In genomic region chr11:8717544-8717875, GRCh38 we compare ENCODE assay signal across 12 cellular contexts. TPM values are rescaled to one million over a fixed set of nuclear protein-coding genes. Genes with fewer than 3 reads are reported as not detected.
DNase-seq lines count a peak whose midpoint lies in the region; ATAC-seq and TF ChIP-seq lines count a peak whose summit lies in the region.
"Had no signal": no experiment of that assay in that cellular context is flagged by ENCODE, and none has a peak within 500 bp of the region (broad histone marks: within the 10 kb centered on the region; RNA-seq: fewer than 3 reads in every experiment).

No MANE protein-coding gene starts in this region.

- TF ChIP-seq CTCF in brain microvascular endothelial cell (IDR thresholded peaks at IDR 0.05; ENCODE audit: low read depth, low read length, missing control alignments) (no peak), mesothelial cell of epicardium (IDR thresholded peaks at IDR 0.05; ENCODE audit: unreplicated experiment) (no peak), thoracic aorta (IDR thresholded peaks at IDR 0.05) (no peak)

- no peaks in the 10 kb centered on the region for H3K27me3 Mint-ChIP-seq in mesothelial cell of epicardium (ENCODE audit: low read depth)
- H3K27me3 Mint-ChIP-seq in activated CD4-positive, alpha-beta T cell treated with anti-CD3 and anti-CD28 coated beads, Interleukin-2, amount 10 ng/mL, durations not matched to agents 24 days and 14 days, result no peaks in the 10 kb centered on the region

- H3K9me3 Mint-ChIP-seq in mesothelial cell of epicardium, result no peaks in the 10 kb centered on the region
- no peaks in the 10 kb centered on the region for H3K9me3 Mint-ChIP-seq in activated CD4-positive, alpha-beta T cell treated with anti-CD3 and anti-CD28 coated beads, Interleukin-2, amount 10 ng/mL, durations not matched to agents 24 days and 14 days

- H3K4me3 ChIP-seq in brain microvascular endothelial cell (ENCODE audit: low read depth, low read length) (no peak overlapping the region), thoracic aorta (no peak overlapping the region)

- H3K27ac ChIP-seq in brain microvascular endothelial cell, result peak overlapping the region; percentile 67
- peak overlapping the region; percentile 88 to 94 for H3K27ac ChIP-seq in thoracic aorta

- no peaks in the 10 kb centered on the region for H3K9me3 ChIP-seq in thoracic aorta

- H3K4me1 ChIP-seq in thoracic aorta (ENCODE audit: control insufficient read depth in 1 of 2, low read depth in 2 of 2), result peaks cover 59 to 88% of the 10 kb centered on the region in 2 donors

- peaks cover 56% of the 10 kb centered on the region for H3K4me1 Mint-ChIP-seq in mesothelial cell of epicardium
- H3K4me1 Mint-ChIP-seq in activated CD4-positive, alpha-beta T cell treated with anti-CD3 and anti-CD28 coated beads, Interleukin-2, amount 10 ng/mL, durations not matched to agents 24 days and 14 days, result peaks cover 6% of the 10 kb centered on the region

- DNase-seq in HT-29 (ENCODE audit: low spot score), result peak; percentile 29
- no peak for DNase-seq in brain microvascular endothelial cell
- no peak for DNase-seq in mesothelial cell of epicardium (ENCODE audit: low spot score in 2 of 2, unreplicated experiment in 2 of 2)
- no peak for DNase-seq in thoracic aorta (ENCODE audit: low spot score)
- DNase-seq in NCI-H2171 treated with DMSO at 0.1 percent for 48 hours (lab: John Stamatoyannopoulos, UW), result no peak
- DNase-seq in activated gamma-delta T cell treated with Interleukin-2 at 50 U/mL for 16 hours, result no peak
- DNase-seq in activated CD4-positive, alpha-beta T cell treated with anti-CD3 and anti-CD28 coated beads, Interleukin-2, amount 10 ng/mL, durations not matched to agents 24 days and 14 days, result no peak
- DNase-seq: DND-41; effector CD4-positive, alpha-beta T cell; KBM-7; NCI-H510A treated with DMSO at 0.1 percent for 48 hours had no signal

- in situ Hi-C loops in brain microvascular endothelial cell (cut with HindIII; ENCODE audit: low pct_ligation_motif_present, low sequenced_read_pairs), result no loop called here

- peak overlapping the region; percentile 87 for H3K27ac Mint-ChIP-seq in mesothelial cell of epicardium
- H3K27ac Mint-ChIP-seq in activated CD4-positive, alpha-beta T cell treated with anti-CD3 and anti-CD28 coated beads, Interleukin-2, amount 10 ng/mL, durations not matched to agents 24 days and 14 days, result no peak overlapping the region

- H3K27me3 ChIP-seq in brain microvascular endothelial cell (replicated peaks) (no peaks in the 10 kb centered on the region), thoracic aorta (replicated peaks; ENCODE audit: insufficient read depth) (no peaks in the 10 kb centered on the region)

- no peak overlapping the region for H3K4me3 Mint-ChIP-seq in mesothelial cell of epicardium
- H3K4me3 Mint-ChIP-seq in activated CD4-positive, alpha-beta T cell treated with anti-CD3 and anti-CD28 coated beads, Interleukin-2, amount 10 ng/mL, durations not matched to agents 24 days and 14 days, result no peak overlapping the region

- no peak for ATAC-seq in thoracic aorta (ENCODE audit: insufficient number of reproducible peaks, low FRiP score, low read depth)
- no peak for ATAC-seq in HG02763 (IDR thresholded peaks at IDR 0.05; ENCODE audit: unreplicated experiment)

- H3K36me3 Mint-ChIP-seq in mesothelial cell of epicardium, result peaks cover 21% of the 10 kb centered on the region
- H3K36me3 Mint-ChIP-seq in activated CD4-positive, alpha-beta T cell treated with anti-CD3 and anti-CD28 coated beads, Interleukin-2, amount 10 ng/mL, durations not matched to agents 24 days and 14 days (ENCODE audit: low read depth), result no peaks in the 10 kb centered on the region

- peaks cover 2% of the 10 kb centered on the region for H3K36me3 ChIP-seq in brain microvascular endothelial cell (replicated peaks)
- peaks cover 7% of the 10 kb centered on the region for H3K36me3 ChIP-seq in thoracic aorta

- intact Hi-C loops in activated CD4-positive, alpha-beta T cell treated with anti-CD3 and anti-CD28 coated beads, Interleukin-2, amount 10 ng/mL, durations not matched to agents 24 days and 14 days (cut with micrococcal nuclease), result no loop called here

RNA-seq across cellular contexts. Expression of gene RPL27A, which starts 34.9 kb away (rescaled TPM):
- total RNA-seq in HT-29 (2014; rRNA removed; shearing (Covaris generic)), result 2,307 and 2,374 TPM in 2 replicates
- total RNA-seq in mesothelial cell of epicardium (923 to 980 TPM (median 964 TPM) in 3 replicates), thoracic aorta (100 to 1,000 TPM; 537 to 617 TPM)
- total RNA-seq in activated CD4-positive, alpha-beta T cell treated with anti-CD3 and anti-CD28 coated beads, Interleukin-2, amount 10 ng/mL, durations not matched to agents 24 days and 14 days, result 738 and 745 TPM in 2 replicates

RNA-seq across cellular contexts. Expression of gene TRIM66, which starts 35.0 kb away (rescaled TPM):
- 6.7 and 7.0 TPM in 2 replicates for total RNA-seq in HT-29 (2014; rRNA removed; shearing (Covaris generic))
- total RNA-seq in mesothelial cell of epicardium (8.3 to 10.1 TPM (median 8.7 TPM) in 3 replicates), thoracic aorta (10 to 100 TPM; 10.2 to 18.1 TPM)
- 11.9 and 13.4 TPM in 2 replicates for total RNA-seq in activated CD4-positive, alpha-beta T cell treated with anti-CD3 and anti-CD28 coated beads, Interleukin-2, amount 10 ng/mL, durations not matched to agents 24 days and 14 days
